In genomic region chr14:50616275-50616674, GRCh38 we compare ENCODE assay signal across 1 cellular context.
A peak's percentile ranks its signal among the peaks of the same experiment; 100 is the strongest.
TF ChIP-seq lines count a peak whose summit lies in the region.

No MANE protein-coding gene starts in this region.

TF ChIP-seq in HEK293, 187 proteins besides CTCF, POLR2A, EP300 and RAD21 (continued from another document and continues in another):
- TF ChIP-seq, protein P1, sequence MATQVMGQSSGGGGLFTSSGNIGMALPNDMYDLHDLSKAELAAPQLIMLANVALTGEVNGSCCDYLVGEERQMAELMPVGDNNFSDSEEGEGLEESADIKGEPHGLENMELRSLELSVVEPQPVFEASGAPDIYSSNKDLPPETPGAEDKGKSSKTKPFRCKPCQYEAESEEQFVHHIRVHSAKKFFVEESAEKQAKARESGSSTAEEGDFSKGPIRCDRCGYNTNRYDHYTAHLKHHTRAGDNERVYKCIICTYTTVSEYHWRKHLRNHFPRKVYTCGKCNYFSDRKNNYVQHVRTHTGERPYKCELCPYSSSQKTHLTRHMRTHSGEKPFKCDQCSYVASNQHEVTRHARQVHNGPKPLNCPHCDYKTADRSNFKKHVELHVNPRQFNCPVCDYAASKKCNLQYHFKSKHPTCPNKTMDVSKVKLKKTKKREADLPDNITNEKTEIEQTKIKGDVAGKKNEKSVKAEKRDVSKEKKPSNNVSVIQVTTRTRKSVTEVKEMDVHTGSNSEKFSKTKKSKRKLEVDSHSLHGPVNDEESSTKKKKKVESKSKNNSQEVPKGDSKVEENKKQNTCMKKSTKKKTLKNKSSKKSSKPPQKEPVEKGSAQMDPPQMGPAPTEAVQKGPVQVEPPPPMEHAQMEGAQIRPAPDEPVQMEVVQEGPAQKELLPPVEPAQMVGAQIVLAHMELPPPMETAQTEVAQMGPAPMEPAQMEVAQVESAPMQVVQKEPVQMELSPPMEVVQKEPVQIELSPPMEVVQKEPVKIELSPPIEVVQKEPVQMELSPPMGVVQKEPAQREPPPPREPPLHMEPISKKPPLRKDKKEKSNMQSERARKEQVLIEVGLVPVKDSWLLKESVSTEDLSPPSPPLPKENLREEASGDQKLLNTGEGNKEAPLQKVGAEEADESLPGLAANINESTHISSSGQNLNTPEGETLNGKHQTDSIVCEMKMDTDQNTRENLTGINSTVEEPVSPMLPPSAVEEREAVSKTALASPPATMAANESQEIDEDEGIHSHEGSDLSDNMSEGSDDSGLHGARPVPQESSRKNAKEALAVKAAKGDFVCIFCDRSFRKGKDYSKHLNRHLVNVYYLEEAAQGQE (tag by site-specific recombination; IDR thresholded peaks at IDR 0.05): peak; percentile 50; the same call in 1 of the 2 replicates
- no peak for TF ChIP-seq ZNF792 (tag by site-specific recombination; IDR thresholded peaks at IDR 0.05)
- 0 out of 2 replicates have a peak, but pooled peaks have one; percentile 37 for TF ChIP-seq ZNF433 (tag by site-specific recombination; IDR thresholded peaks at IDR 0.05; ENCODE audit: low read depth)
- TF ChIP-seq ZNF248 (tag by site-specific recombination; IDR thresholded peaks at IDR 0.05): no peak
- no peak for TF ChIP-seq ZNF121 (tag by site-specific recombination; IDR thresholded peaks at IDR 0.05)
- 0 out of 2 replicates have a peak, but pooled peaks have one; percentile 21 for TF ChIP-seq ZXDB (tag by site-specific recombination; IDR thresholded peaks at IDR 0.05)
- TF ChIP-seq ZNF571 (tag by site-specific recombination; IDR thresholded peaks at IDR 0.05): no peak
- TF ChIP-seq ZNF843 (tag by site-specific recombination; IDR thresholded peaks at IDR 0.05): no peak
- peak; percentile 48; the same call in 1 of the 2 replicates for TF ChIP-seq ZNF266 (tag by site-specific recombination; IDR thresholded peaks at IDR 0.05; ENCODE audit: low read depth)
- TF ChIP-seq FEZF1 (tag by site-specific recombination; IDR thresholded peaks at IDR 0.05): no peak
- TF ChIP-seq ZNF704 (tag by site-specific recombination; IDR thresholded peaks at IDR 0.05): no peak
- no peak for TF ChIP-seq GLIS2 (tag by site-specific recombination; IDR thresholded peaks at IDR 0.05)
- no peak for TF ChIP-seq ZNF416 (tag by site-specific recombination; IDR thresholded peaks at IDR 0.05)
- TF ChIP-seq PRDM6 (tag by site-specific recombination; IDR thresholded peaks at IDR 0.05): no peak
- TF ChIP-seq, protein P2, sequence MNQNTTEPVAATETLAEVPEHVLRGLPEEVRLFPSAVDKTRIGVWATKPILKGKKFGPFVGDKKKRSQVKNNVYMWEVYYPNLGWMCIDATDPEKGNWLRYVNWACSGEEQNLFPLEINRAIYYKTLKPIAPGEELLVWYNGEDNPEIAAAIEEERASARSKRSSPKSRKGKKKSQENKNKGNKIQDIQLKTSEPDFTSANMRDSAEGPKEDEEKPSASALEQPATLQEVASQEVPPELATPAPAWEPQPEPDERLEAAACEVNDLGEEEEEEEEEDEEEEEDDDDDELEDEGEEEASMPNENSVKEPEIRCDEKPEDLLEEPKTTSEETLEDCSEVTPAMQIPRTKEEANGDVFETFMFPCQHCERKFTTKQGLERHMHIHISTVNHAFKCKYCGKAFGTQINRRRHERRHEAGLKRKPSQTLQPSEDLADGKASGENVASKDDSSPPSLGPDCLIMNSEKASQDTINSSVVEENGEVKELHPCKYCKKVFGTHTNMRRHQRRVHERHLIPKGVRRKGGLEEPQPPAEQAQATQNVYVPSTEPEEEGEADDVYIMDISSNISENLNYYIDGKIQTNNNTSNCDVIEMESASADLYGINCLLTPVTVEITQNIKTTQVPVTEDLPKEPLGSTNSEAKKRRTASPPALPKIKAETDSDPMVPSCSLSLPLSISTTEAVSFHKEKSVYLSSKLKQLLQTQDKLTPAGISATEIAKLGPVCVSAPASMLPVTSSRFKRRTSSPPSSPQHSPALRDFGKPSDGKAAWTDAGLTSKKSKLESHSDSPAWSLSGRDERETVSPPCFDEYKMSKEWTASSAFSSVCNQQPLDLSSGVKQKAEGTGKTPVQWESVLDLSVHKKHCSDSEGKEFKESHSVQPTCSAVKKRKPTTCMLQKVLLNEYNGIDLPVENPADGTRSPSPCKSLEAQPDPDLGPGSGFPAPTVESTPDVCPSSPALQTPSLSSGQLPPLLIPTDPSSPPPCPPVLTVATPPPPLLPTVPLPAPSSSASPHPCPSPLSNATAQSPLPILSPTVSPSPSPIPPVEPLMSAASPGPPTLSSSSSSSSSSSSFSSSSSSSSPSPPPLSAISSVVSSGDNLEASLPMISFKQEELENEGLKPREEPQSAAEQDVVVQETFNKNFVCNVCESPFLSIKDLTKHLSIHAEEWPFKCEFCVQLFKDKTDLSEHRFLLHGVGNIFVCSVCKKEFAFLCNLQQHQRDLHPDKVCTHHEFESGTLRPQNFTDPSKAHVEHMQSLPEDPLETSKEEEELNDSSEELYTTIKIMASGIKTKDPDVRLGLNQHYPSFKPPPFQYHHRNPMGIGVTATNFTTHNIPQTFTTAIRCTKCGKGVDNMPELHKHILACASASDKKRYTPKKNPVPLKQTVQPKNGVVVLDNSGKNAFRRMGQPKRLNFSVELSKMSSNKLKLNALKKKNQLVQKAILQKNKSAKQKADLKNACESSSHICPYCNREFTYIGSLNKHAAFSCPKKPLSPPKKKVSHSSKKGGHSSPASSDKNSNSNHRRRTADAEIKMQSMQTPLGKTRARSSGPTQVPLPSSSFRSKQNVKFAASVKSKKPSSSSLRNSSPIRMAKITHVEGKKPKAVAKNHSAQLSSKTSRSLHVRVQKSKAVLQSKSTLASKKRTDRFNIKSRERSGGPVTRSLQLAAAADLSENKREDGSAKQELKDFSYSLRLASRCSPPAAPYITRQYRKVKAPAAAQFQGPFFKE (tag by site-specific recombination; IDR thresholded peaks at IDR 0.05; ENCODE audit: borderline replicate concordance): no peak
- no peak for TF ChIP-seq TRIM28 (IDR thresholded peaks at IDR 0.05; ENCODE audit: borderline replicate concordance, low read length)
- no peak for TF ChIP-seq ZNF610 (tag by site-specific recombination; IDR thresholded peaks at IDR 0.05; ENCODE audit: borderline replicate concordance)
- TF ChIP-seq ZNF654 (tag by site-specific recombination; IDR thresholded peaks at IDR 0.05; ENCODE audit: low read depth): peak; percentile 25
- TF ChIP-seq REPIN1 (tag by site-specific recombination; IDR thresholded peaks at IDR 0.05; ENCODE audit: low read depth): no peak
- no peak for TF ChIP-seq GLI2 (tag by site-specific recombination; IDR thresholded peaks at IDR 0.05; ENCODE audit: borderline replicate concordance, low read depth)
- TF ChIP-seq, protein P3, sequence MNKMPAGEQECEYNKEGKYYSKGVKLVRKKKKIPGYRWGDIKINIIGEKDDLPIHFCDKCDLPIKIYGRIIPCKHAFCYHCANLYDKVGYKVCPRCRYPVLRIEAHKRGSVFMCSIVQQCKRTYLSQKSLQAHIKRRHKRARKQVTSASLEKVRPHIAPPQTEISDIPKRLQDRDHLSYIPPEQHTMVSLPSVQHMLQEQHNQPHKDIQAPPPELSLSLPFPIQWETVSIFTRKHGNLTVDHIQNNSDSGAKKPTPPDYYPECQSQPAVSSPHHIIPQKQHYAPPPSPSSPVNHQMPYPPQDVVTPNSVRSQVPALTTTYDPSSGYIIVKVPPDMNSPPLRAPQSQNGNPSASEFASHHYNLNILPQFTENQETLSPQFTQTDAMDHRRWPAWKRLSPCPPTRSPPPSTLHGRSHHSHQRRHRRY (tag by site-specific recombination; IDR thresholded peaks at IDR 0.05): no peak
- no peak for TF ChIP-seq SALL2 (tag by site-specific recombination; IDR thresholded peaks at IDR 0.05; ENCODE audit: borderline replicate concordance)
- no peak for TF ChIP-seq ZNF548 (tag by site-specific recombination; IDR thresholded peaks at IDR 0.05)
- TF ChIP-seq KLF7 (tag by site-specific recombination; IDR thresholded peaks at IDR 0.05; ENCODE audit: borderline replicate concordance): no peak
- peak; percentile 54 for TF ChIP-seq ZNF623 (tag by site-specific recombination; IDR thresholded peaks at IDR 0.05)
- TF ChIP-seq ZNF561 (tag by site-specific recombination; IDR thresholded peaks at IDR 0.05; ENCODE audit: borderline replicate concordance): no peak
- TF ChIP-seq, protein P4, sequence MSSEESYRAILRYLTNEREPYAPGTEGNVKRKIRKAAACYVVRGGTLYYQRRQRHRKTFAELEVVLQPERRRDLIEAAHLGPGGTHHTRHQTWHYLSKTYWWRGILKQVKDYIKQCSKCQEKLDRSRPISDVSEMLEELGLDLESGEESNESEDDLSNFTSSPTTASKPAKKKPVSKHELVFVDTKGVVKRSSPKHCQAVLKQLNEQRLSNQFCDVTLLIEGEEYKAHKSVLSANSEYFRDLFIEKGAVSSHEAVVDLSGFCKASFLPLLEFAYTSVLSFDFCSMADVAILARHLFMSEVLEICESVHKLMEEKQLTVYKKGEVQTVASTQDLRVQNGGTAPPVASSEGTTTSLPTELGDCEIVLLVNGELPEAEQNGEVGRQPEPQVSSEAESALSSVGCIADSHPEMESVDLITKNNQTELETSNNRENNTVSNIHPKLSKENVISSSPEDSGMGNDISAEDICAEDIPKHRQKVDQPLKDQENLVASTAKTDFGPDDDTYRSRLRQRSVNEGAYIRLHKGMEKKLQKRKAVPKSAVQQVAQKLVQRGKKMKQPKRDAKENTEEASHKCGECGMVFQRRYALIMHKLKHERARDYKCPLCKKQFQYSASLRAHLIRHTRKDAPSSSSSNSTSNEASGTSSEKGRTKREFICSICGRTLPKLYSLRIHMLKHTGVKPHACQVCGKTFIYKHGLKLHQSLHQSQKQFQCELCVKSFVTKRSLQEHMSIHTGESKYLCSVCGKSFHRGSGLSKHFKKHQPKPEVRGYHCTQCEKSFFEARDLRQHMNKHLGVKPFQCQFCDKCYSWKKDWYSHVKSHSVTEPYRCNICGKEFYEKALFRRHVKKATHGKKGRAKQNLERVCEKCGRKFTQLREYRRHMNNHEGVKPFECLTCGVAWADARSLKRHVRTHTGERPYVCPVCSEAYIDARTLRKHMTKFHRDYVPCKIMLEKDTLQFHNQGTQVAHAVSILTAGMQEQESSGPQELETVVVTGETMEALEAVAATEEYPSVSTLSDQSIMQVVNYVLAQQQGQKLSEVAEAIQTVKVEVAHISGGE (tag by site-specific recombination; conservative IDR thresholded peaks at IDR 0.05; ENCODE audit: low read depth): peak; percentile 58; the same call in 1 of the 2 replicates
- TF ChIP-seq ZBTB49 (tag by site-specific recombination; IDR thresholded peaks at IDR 0.05; ENCODE audit: low read depth): no peak
- TF ChIP-seq ZNF394 (tag by site-specific recombination; IDR thresholded peaks at IDR 0.05; ENCODE audit: borderline replicate concordance): peak; percentile 82; the same call in 1 of the 2 replicates
- TF ChIP-seq SP3 (tag by site-specific recombination; IDR thresholded peaks at IDR 0.05): no peak
